Comparison of ENCODE assay signal across 31 cellular contexts in the genomic region with DNA sequence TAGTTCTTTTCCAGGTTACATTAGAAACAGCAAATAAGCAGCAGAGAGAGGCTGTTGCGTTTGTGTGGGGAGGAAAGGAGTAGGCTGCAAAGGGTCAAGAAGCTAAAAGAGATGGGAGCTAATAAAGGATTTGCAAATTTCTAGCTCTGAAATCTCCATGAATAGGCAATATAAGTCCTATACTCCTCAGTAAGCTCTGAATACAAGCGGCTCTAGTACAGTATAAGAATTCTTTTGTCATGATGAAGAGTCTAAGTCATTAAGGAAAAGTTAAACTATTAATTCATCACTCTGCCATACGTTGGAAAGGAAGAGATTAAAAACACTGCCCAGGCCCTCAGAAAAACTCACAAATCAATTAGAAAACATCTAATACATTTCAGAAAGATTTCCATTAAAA.
"Had no signal": no experiment of that assay in that cellular context is flagged by ENCODE, and none has a peak within 500 bp of the region (broad histone marks: within the 10 kb centered on the region; RNA-seq: fewer than 3 reads in every experiment).

No MANE protein-coding gene starts in this region.

- DNase-seq: activated CD4-positive, alpha-beta memory T cell treated with anti-CD3 and anti-CD28 coated beads, Interleukin-2, amount 10 ng/mL, durations not matched to agents 7 days and 5 days; activated CD4-positive, alpha-beta T cell treated with anti-CD3 and anti-CD28 coated beads for 1 hour; activated CD4-positive, alpha-beta T cell treated with anti-CD3 and anti-CD28 coated beads for 4 hours; activated CD4-positive, alpha-beta T cell treated with anti-CD3 and anti-CD28 coated beads, Interleukin-2, amount 10 ng/mL, durations not matched to agents 7 days and 5 days; activated CD4-positive, alpha-beta T cell treated with anti-CD3 and anti-CD28 coated beads, Interleukin-2, amount 50 U/mL, for 4 hours; activated CD4-positive, CD25-positive, alpha-beta regulatory T cell; activated CD8-positive, alpha-beta memory T cell treated with anti-CD3 and anti-CD28 coated beads, Interleukin-2, amount 50 U/mL, for 48 hours; activated gamma-delta T cell; activated naive CD4-positive, alpha-beta T cell; activated naive CD4-positive, alpha-beta T cell treated with anti-CD3 and anti-CD28 coated beads, Interleukin-2, amount 10 ng/mL, durations not matched to agents 7 days and 5 days; activated naive CD8-positive, alpha-beta T cell treated with anti-CD3 and anti-CD28 coated beads, Interleukin-2, amount 10 ng/mL, durations not matched to agents 7 days and 5 days; activated T-cell treated with anti-CD3 and anti-CD28 coated beads for 4 hours; activated T-cell treated with anti-CD3 and anti-CD28 coated beads, Interleukin-2, amount 50 U/mL, for 24 hours; activated T-cell treated with anti-CD3 and anti-CD28 coated beads, Interleukin-2, amount 50 U/mL, for 72 hours; amniotic stem cell; anterior cingulate cortex; body of pancreas; cortex of kidney; dermis blood vessel endothelial cell; effector CD4-positive, alpha-beta T cell; effector memory CD8-positive, alpha-beta T cell; erythroblast; foreskin keratinocyte; heart right ventricle; T-helper 1 cell; T-helper 17 cell; T1000 had no signal

- ATAC-seq: activated naive CD4-positive, alpha-beta T cell treated with anti-CD3 and anti-CD28 coated beads, Interleukin-2, amount 50 U/mL, for 72 hours; activated T-cell treated with anti-CD3 and anti-CD28 coated beads, Interleukin-2, amount 50 U/mL, for 72 hours; body of pancreas; effector memory CD8-positive, alpha-beta T cell; foreskin keratinocyte; gastroesophageal sphincter; heart right ventricle; T-helper 17 cell had no signal

- H3K4me3 ChIP-seq: body of pancreas, esophagus muscularis mucosa, gastroesophageal sphincter, heart right ventricle had no signal

- H3K27me3 Mint-ChIP-seq: activated CD4-positive, alpha-beta memory T cell treated with anti-CD3 and anti-CD28 coated beads, Interleukin-2, amount 10 ng/mL, durations not matched to agents 7 days and 5 days; activated CD4-positive, alpha-beta T cell treated with anti-CD3 and anti-CD28 coated beads, Interleukin-2, amount 10 ng/mL, durations not matched to agents 7 days and 5 days; activated naive CD4-positive, alpha-beta T cell treated with anti-CD3 and anti-CD28 coated beads, Interleukin-2, amount 10 ng/mL, durations not matched to agents 7 days and 5 days; activated naive CD8-positive, alpha-beta T cell treated with anti-CD3 and anti-CD28 coated beads, Interleukin-2, amount 10 ng/mL, durations not matched to agents 7 days and 5 days; activated T-cell treated with anti-CD3 and anti-CD28 coated beads, Interleukin-2, amount 50 U/mL, for 24 hours; effector memory CD8-positive, alpha-beta T cell; T-helper 17 cell had no signal

- H3K4me3 Mint-ChIP-seq: activated CD4-positive, alpha-beta memory T cell treated with anti-CD3 and anti-CD28 coated beads, Interleukin-2, amount 10 ng/mL, durations not matched to agents 7 days and 5 days; activated CD4-positive, alpha-beta T cell treated with anti-CD3 and anti-CD28 coated beads, Interleukin-2, amount 10 ng/mL, durations not matched to agents 7 days and 5 days; activated naive CD4-positive, alpha-beta T cell treated with anti-CD3 and anti-CD28 coated beads, Interleukin-2, amount 10 ng/mL, durations not matched to agents 7 days and 5 days; activated naive CD8-positive, alpha-beta T cell treated with anti-CD3 and anti-CD28 coated beads, Interleukin-2, amount 10 ng/mL, durations not matched to agents 7 days and 5 days; activated T-cell treated with anti-CD3 and anti-CD28 coated beads, Interleukin-2, amount 50 U/mL, for 24 hours; activated T-cell treated with anti-CD3 and anti-CD28 coated beads, Interleukin-2, amount 50 U/mL, for 72 hours; effector memory CD8-positive, alpha-beta T cell; T-helper 17 cell; T-helper 2 cell treated with Interferon-gamma antibody and Interleukin-4, amounts not matched to agents 5 μg/mL and 100 μg/mL, for 36 hours had no signal

- H3K27me3 ChIP-seq: body of pancreas, esophagus muscularis mucosa, foreskin keratinocyte, gastroesophageal sphincter, heart right ventricle had no signal

- H3K9me3 ChIP-seq: body of pancreas, esophagus muscularis mucosa, gastroesophageal sphincter, heart right ventricle had no signal

- H3K27ac ChIP-seq: body of pancreas, esophagus muscularis mucosa, foreskin keratinocyte, gastroesophageal sphincter, heart right ventricle had no signal

- H3K27ac Mint-ChIP-seq: activated CD4-positive, alpha-beta memory T cell treated with anti-CD3 and anti-CD28 coated beads, Interleukin-2, amount 10 ng/mL, durations not matched to agents 7 days and 5 days; activated CD4-positive, alpha-beta T cell treated with anti-CD3 and anti-CD28 coated beads, Interleukin-2, amount 10 ng/mL, durations not matched to agents 7 days and 5 days; activated naive CD4-positive, alpha-beta T cell treated with anti-CD3 and anti-CD28 coated beads, Interleukin-2, amount 10 ng/mL, durations not matched to agents 7 days and 5 days; activated naive CD4-positive, alpha-beta T cell treated with anti-CD3 and anti-CD28 coated beads, Interleukin-2, amount 50 U/mL, for 72 hours; activated naive CD8-positive, alpha-beta T cell treated with anti-CD3 and anti-CD28 coated beads, Interleukin-2, amount 10 ng/mL, durations not matched to agents 7 days and 5 days; activated T-cell treated with anti-CD3 and anti-CD28 coated beads, Interleukin-2, amount 50 U/mL, for 24 hours; activated T-cell treated with anti-CD3 and anti-CD28 coated beads, Interleukin-2, amount 50 U/mL, for 72 hours; effector memory CD8-positive, alpha-beta T cell; T-helper 17 cell; T-helper 2 cell treated with Interferon-gamma antibody and Interleukin-4, amounts not matched to agents 5 μg/mL and 100 μg/mL, for 36 hours had no signal

- H3K9me3 Mint-ChIP-seq: activated CD4-positive, alpha-beta memory T cell treated with anti-CD3 and anti-CD28 coated beads, Interleukin-2, amount 10 ng/mL, durations not matched to agents 7 days and 5 days; activated CD4-positive, alpha-beta T cell treated with anti-CD3 and anti-CD28 coated beads, Interleukin-2, amount 10 ng/mL, durations not matched to agents 7 days and 5 days; activated naive CD4-positive, alpha-beta T cell treated with anti-CD3 and anti-CD28 coated beads, Interleukin-2, amount 10 ng/mL, durations not matched to agents 7 days and 5 days; activated naive CD4-positive, alpha-beta T cell treated with anti-CD3 and anti-CD28 coated beads, Interleukin-2, amount 50 U/mL, for 72 hours; activated naive CD8-positive, alpha-beta T cell treated with anti-CD3 and anti-CD28 coated beads, Interleukin-2, amount 10 ng/mL, durations not matched to agents 7 days and 5 days; activated T-cell treated with anti-CD3 and anti-CD28 coated beads, Interleukin-2, amount 50 U/mL, for 24 hours; activated T-cell treated with anti-CD3 and anti-CD28 coated beads, Interleukin-2, amount 50 U/mL, for 72 hours; effector memory CD8-positive, alpha-beta T cell; T-helper 2 cell treated with Interferon-gamma antibody and Interleukin-4, amounts not matched to agents 5 μg/mL and 100 μg/mL, for 36 hours had no signal

- H3K4me1 Mint-ChIP-seq: activated CD4-positive, alpha-beta memory T cell treated with anti-CD3 and anti-CD28 coated beads, Interleukin-2, amount 10 ng/mL, durations not matched to agents 7 days and 5 days; activated CD4-positive, alpha-beta T cell treated with anti-CD3 and anti-CD28 coated beads, Interleukin-2, amount 10 ng/mL, durations not matched to agents 7 days and 5 days; activated naive CD4-positive, alpha-beta T cell treated with anti-CD3 and anti-CD28 coated beads, Interleukin-2, amount 10 ng/mL, durations not matched to agents 7 days and 5 days; activated naive CD8-positive, alpha-beta T cell treated with anti-CD3 and anti-CD28 coated beads, Interleukin-2, amount 10 ng/mL, durations not matched to agents 7 days and 5 days; T-helper 17 cell had no signal

- H3K4me1 ChIP-seq: body of pancreas, esophagus muscularis mucosa, foreskin keratinocyte, gastroesophageal sphincter, heart right ventricle had no signal
